ENCODE assay signal across 1 cellular context in the genomic region with DNA sequence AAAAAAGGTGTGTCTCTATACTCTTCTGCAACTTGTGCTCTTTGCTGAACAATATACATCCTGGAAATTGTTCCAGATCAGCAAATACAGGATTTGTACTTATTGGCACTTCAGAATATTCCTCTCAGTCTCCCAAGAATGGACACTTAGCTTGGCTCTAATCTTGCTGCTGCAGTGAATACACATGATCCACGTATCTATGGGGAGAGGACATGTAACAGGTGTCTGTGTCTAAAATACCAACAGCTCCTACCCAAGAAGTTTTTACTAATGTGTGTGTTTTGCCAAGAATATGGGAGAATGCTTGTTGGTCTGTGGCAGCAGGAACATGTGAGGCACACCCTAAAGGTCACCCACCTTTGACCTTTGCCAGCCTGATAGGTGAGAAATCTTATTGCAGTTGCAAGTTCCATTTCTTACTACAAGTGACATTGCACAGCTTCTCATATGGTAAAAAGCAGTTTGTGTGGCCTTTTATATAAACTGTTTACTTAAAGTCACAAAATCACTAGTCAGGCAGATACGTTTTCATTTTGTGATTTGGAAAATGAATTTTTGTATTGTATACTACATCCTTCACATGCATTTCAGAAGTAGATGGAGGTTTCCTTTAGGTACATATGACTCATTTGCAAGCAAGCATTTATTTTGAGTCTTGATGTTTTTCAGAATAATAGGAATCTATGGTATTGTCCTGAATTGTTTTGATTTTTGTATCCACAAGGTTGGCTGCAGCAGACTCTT.
TF ChIP-seq lines count a peak whose summit lies in the region.

No MANE protein-coding gene starts in this region.

TF ChIP-seq in GM12878, 131 proteins besides CTCF, POLR2A, EP300 and RAD21:
- TF ChIP-seq TAF1 (IDR thresholded peaks at IDR 0.05; ENCODE audit: borderline replicate concordance, low read depth, low read length), result no peak
- peak; percentile 43; the same call in 1 of the 2 replicates for TF ChIP-seq NR2F1 (conservative IDR thresholded peaks at IDR 0.05)
TF ChIP-seq in GM12878: peak in this region for 1.
